In the genomic region with DNA sequence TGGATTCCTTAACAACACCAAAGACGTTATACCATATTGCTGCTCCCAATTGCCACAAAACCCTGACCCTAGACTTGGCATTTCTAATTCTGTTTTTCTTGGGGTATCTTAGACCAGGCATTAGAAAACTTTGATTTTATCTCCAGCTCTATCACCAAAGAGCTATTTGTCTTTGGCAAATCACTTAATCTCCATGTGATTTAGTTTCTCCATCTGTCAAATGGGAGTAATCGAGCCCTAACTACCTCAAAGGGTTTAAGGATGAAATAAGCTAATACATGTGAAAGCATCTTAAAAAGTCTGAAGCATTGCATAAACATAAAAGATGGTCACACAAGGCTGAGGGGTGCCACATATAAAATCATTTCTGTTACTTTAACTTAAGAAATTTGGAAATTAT, we compare ENCODE assay signal across 25 cellular contexts.
DNase-seq lines count a peak whose midpoint lies in the region; ATAC-seq and TF ChIP-seq lines count a peak whose summit lies in the region.
"Had no signal": no experiment of that assay in that cellular context is flagged by ENCODE, and none has a peak within 500 bp of the region (broad histone marks: within the 10 kb centered on the region; RNA-seq: fewer than 3 reads in every experiment).

No MANE protein-coding gene starts in this region.

- H3K27ac Mint-ChIP-seq in activated CD4-positive, alpha-beta T cell treated with anti-CD3 and anti-CD28 coated beads, Interleukin-2, amount 10 ng/mL, durations not matched to agents 7 days and 5 days: no peak overlapping the region
- peak overlapping the region in 2 of 3 donors; percentile 63 to 88 for H3K27ac Mint-ChIP-seq in CD4-positive, CD25-positive, alpha-beta regulatory T cell
- H3K27ac Mint-ChIP-seq in dendritic cell treated with granulocyte-macrophage colony-stimulating factor and Interleukin-4, amounts not matched to agents 40 ng/mL and 50 ng/mL, for 4 days: peak overlapping the region; percentile 87
- H3K27ac Mint-ChIP-seq: stimulated activated naive B cell treated with anti-CD40 and anti-IgM and Interleukin-4, amounts not matched to agents 10 μg/mL and 1 μg/mL and 100 μg/mL, for 72 hours; WTC11 had no signal

- peaks cover 27% of the 10 kb centered on the region for H3K36me3 ChIP-seq in CD4-positive, CD25-positive, alpha-beta regulatory T cell (ENCODE audit: control insufficient read depth, insufficient read depth, low read length)
- no peaks in the 10 kb centered on the region for H3K36me3 ChIP-seq in RWPE2 (ENCODE audit: low read depth)
- H3K36me3 ChIP-seq in Karpas-422 (ENCODE audit: insufficient read depth, low read length): no peaks in the 10 kb centered on the region
- no peaks in the 10 kb centered on the region for H3K36me3 ChIP-seq in gastroesophageal sphincter
- H3K36me3 ChIP-seq: right atrium auricular region, suprapubic skin, upper lobe of left lung had no signal

- no peak overlapping the region for H2AFZ ChIP-seq in Karpas-422 (ENCODE audit: low read length)
- H2AFZ ChIP-seq: hepatocyte had no signal

- POLR2A ChIA-PET in activated CD4-positive, alpha-beta T cell treated with anti-CD3 and anti-CD28 coated beads, Interleukin-2, amount 10 ng/mL, durations not matched to agents 7 days and 5 days (lab: Charles Lee): no interaction called here

- TF ChIP-seq POLR2A in gastroesophageal sphincter (IDR thresholded peaks at IDR 0.05): no peak

- peak overlapping the region; percentile 2 for H3K4me3 ChIP-seq in CD4-positive, CD25-positive, alpha-beta regulatory T cell (ENCODE audit: low read depth, low read length)
- H3K4me3 ChIP-seq in RWPE2 (ENCODE audit: severe bottlenecking): no peak overlapping the region
- H3K4me3 ChIP-seq in Karpas-422 (ENCODE audit: low read length): no peak overlapping the region
- H3K4me3 ChIP-seq in gastroesophageal sphincter: no peak overlapping the region
- H3K4me3 ChIP-seq: hepatocyte, lung, mucosa of descending colon, right atrium auricular region, suprapubic skin, upper lobe of left lung had no signal

- peak overlapping the region; percentile 3 for H3K4me3 Mint-ChIP-seq in activated CD4-positive, alpha-beta T cell treated with anti-CD3 and anti-CD28 coated beads, Interleukin-2, amount 10 ng/mL, durations not matched to agents 7 days and 5 days
- peak overlapping the region; percentile 22 to 69 (median 44) for H3K4me3 Mint-ChIP-seq in CD4-positive, CD25-positive, alpha-beta regulatory T cell
- H3K4me3 Mint-ChIP-seq in dendritic cell treated with granulocyte-macrophage colony-stimulating factor and Interleukin-4, amounts not matched to agents 40 ng/mL and 50 ng/mL, for 4 days: no peak overlapping the region
- H3K4me3 Mint-ChIP-seq: CD14-positive monocyte; stimulated activated naive B cell treated with anti-CD40 and anti-IgM and Interleukin-4, amounts not matched to agents 10 μg/mL and 1 μg/mL and 100 μg/mL, for 72 hours; WTC11 had no signal

- H3K9me2 ChIP-seq in Karpas-422 (replicated peaks; ENCODE audit: insufficient read depth, low read length): no peaks in the 10 kb centered on the region

- no peak for DNase-seq in activated CD4-positive, alpha-beta T cell treated with anti-CD3 and anti-CD28 coated beads, Interleukin-2, amount 10 ng/mL, durations not matched to agents 7 days and 5 days
- no peak for DNase-seq in activated CD4-positive, alpha-beta T cell treated with anti-CD3 and anti-CD28 coated beads for 48 hours
- DNase-seq in CD4-positive, CD25-positive, alpha-beta regulatory T cell: no peak
- no peak for DNase-seq in RWPE2 (ENCODE audit: low spot score)
- DNase-seq in Karpas-422: no peak
- no peak for DNase-seq in NAMALWA (ENCODE audit: low spot score)
- DNase-seq: activated naive CD4-positive, alpha-beta T cell treated with Interleukin-2 at 50 U/mL for 16 hours; NCI-H1092; NCI-H187 treated with DMSO at 0.1 percent for 48 hours; NCI-H2171; NCI-H510A; posterior cingulate gyrus; small intestine; stimulated activated naive B cell treated with anti-CD40 and anti-IgM and Interleukin-4, amounts not matched to agents 10 μg/mL and 1 μg/mL and 100 μg/mL, for 72 hours; T-helper 1 cell had no signal

- no peak overlapping the region for H3K9ac ChIP-seq in Karpas-422 (ENCODE audit: low read length)

- no peaks in the 10 kb centered on the region for H3K9me3 Mint-ChIP-seq in activated CD4-positive, alpha-beta T cell treated with anti-CD3 and anti-CD28 coated beads, Interleukin-2, amount 10 ng/mL, durations not matched to agents 7 days and 5 days
- H3K9me3 Mint-ChIP-seq in CD4-positive, CD25-positive, alpha-beta regulatory T cell: no peaks in the 10 kb centered on the region
- H3K9me3 Mint-ChIP-seq in dendritic cell treated with granulocyte-macrophage colony-stimulating factor and Interleukin-4, amounts not matched to agents 40 ng/mL and 50 ng/mL, for 4 days: peaks cover 8% of the 10 kb centered on the region
- H3K9me3 Mint-ChIP-seq: CD14-positive monocyte; stimulated activated naive B cell treated with anti-CD40 and anti-IgM and Interleukin-4, amounts not matched to agents 10 μg/mL and 1 μg/mL and 100 μg/mL, for 72 hours had no signal

- H3K27me3 ChIP-seq in CD4-positive, CD25-positive, alpha-beta regulatory T cell (ENCODE audit: control insufficient read depth, insufficient read depth, low read length): no peaks in the 10 kb centered on the region
- H3K27me3 ChIP-seq in RWPE2 (ENCODE audit: insufficient read depth, poor library complexity, severe bottlenecking) (no peaks in the 10 kb centered on the region), Karpas-422 (ENCODE audit: low read length) (no peaks in the 10 kb centered on the region), gastroesophageal sphincter (no peaks in the 10 kb centered on the region)
- H3K27me3 ChIP-seq: hepatocyte, right atrium auricular region, suprapubic skin, upper lobe of left lung had no signal

- H3K4me1 Mint-ChIP-seq in activated CD4-positive, alpha-beta T cell treated with anti-CD3 and anti-CD28 coated beads, Interleukin-2, amount 10 ng/mL, durations not matched to agents 7 days and 5 days: peaks cover 83% of the 10 kb centered on the region
- peaks cover 64 to 93% (median 79%) of the 10 kb centered on the region in 4 donors for H3K4me1 Mint-ChIP-seq in CD4-positive, CD25-positive, alpha-beta regulatory T cell
- peaks cover 52% of the 10 kb centered on the region for H3K4me1 Mint-ChIP-seq in dendritic cell treated with granulocyte-macrophage colony-stimulating factor and Interleukin-4, amounts not matched to agents 40 ng/mL and 50 ng/mL, for 4 days (ENCODE audit: low read depth)

- H3K4me1 ChIP-seq in CD4-positive, CD25-positive, alpha-beta regulatory T cell (ENCODE audit: control insufficient read depth, insufficient read depth, low read length, poor library complexity, severe bottlenecking): peaks cover 80% of the 10 kb centered on the region
- peaks cover 8% of the 10 kb centered on the region for H3K4me1 ChIP-seq in RWPE2 (ENCODE audit: insufficient read depth, poor library complexity, severe bottlenecking)
- H3K4me1 ChIP-seq in Karpas-422 (ENCODE audit: low read length): peaks cover 15% of the 10 kb centered on the region
- no peaks in the 10 kb centered on the region for H3K4me1 ChIP-seq in gastroesophageal sphincter
- H3K4me1 ChIP-seq: right atrium auricular region, suprapubic skin, upper lobe of left lung had no signal

- intact Hi-C loops in dendritic cell treated with granulocyte-macrophage colony-stimulating factor and Interleukin-4, amounts not matched to agents 40 ng/mL and 50 ng/mL, for 4 days (cut with micrococcal nuclease): loop anchor here (5.0 kb wide), 1 partner anchor 39 kb away; no protein-coding TSS in a partner anchor

- TF ChIP-seq CTCF in RWPE2 (IDR thresholded peaks at IDR 0.05; ENCODE audit: poor library complexity, severe bottlenecking): no peak
- no peak for TF ChIP-seq CTCF in gastroesophageal sphincter (IDR thresholded peaks at IDR 0.05)

- 50 to 82% methylated on average over 2 of the region's 2 CpGs for WGBS in gastroesophageal sphincter (ENCODE audit: low coverage in 1 of 2), 2 donors

- no peak for TF ChIP-seq EP300 in gastroesophageal sphincter (IDR thresholded peaks at IDR 0.05)

- H3K27ac ChIP-seq in CD4-positive, CD25-positive, alpha-beta regulatory T cell (ENCODE audit: insufficient read depth, low read length, poor library complexity, severe bottlenecking): peak overlapping the region; percentile 17
- H3K27ac ChIP-seq in RWPE2 (ENCODE audit: poor library complexity, severe bottlenecking) (peak overlapping the region; percentile 27), Karpas-422 (ENCODE audit: low read length) (no peak overlapping the region), gastroesophageal sphincter (no peak overlapping the region)
- H3K27ac ChIP-seq: hepatocyte, right atrium auricular region, suprapubic skin, upper lobe of left lung had no signal

- CTCF ChIA-PET in activated CD4-positive, alpha-beta T cell treated with anti-CD3 and anti-CD28 coated beads, Interleukin-2, amount 10 ng/mL, durations not matched to agents 7 days and 5 days (lab: Charles Lee): interaction anchor here (0.6 to 1.1 kb wide), 2 partner anchors 30 to 53 kb away, joined by 3 to 4 read pairs; no protein-coding TSS in a partner anchor

- ATAC-seq in CD4-positive, CD25-positive, alpha-beta regulatory T cell (ENCODE audit: low read depth in 2 of 2): no peak
- ATAC-seq in RWPE2 (ENCODE audit: low read depth): no peak
- ATAC-seq in gastroesophageal sphincter: no peak
- ATAC-seq: mucosa of descending colon; stimulated activated naive B cell treated with anti-CD40 and anti-IgM and Interleukin-4, amounts not matched to agents 10 μg/mL and 1 μg/mL and 100 μg/mL, for 72 hours; WTC11 had no signal

- H3K36me3 Mint-ChIP-seq in activated CD4-positive, alpha-beta T cell treated with anti-CD3 and anti-CD28 coated beads, Interleukin-2, amount 10 ng/mL, durations not matched to agents 7 days and 5 days (ENCODE audit: low read depth): peaks cover 64% of the 10 kb centered on the region
- peaks cover 44% of the 10 kb centered on the region for H3K36me3 Mint-ChIP-seq in CD4-positive, CD25-positive, alpha-beta regulatory T cell
- H3K36me3 Mint-ChIP-seq in dendritic cell treated with granulocyte-macrophage colony-stimulating factor and Interleukin-4, amounts not matched to agents 40 ng/mL and 50 ng/mL, for 4 days (ENCODE audit: low read depth): peaks cover 26% of the 10 kb centered on the region
- H3K36me3 Mint-ChIP-seq: stimulated activated naive B cell treated with anti-CD40 and anti-IgM and Interleukin-4, amounts not matched to agents 10 μg/mL and 1 μg/mL and 100 μg/mL, for 72 hours; WTC11 had no signal

- H4K20me1 ChIP-seq in Karpas-422 (ENCODE audit: insufficient read depth, low read depth, low read length): no peaks in the 10 kb centered on the region

- H3K9me3 ChIP-seq in CD4-positive, CD25-positive, alpha-beta regulatory T cell (ENCODE audit: control insufficient read depth in 2 of 2, low read length in 2 of 2): no peaks in the 10 kb centered on the region
- H3K9me3 ChIP-seq in RWPE2 (ENCODE audit: severe bottlenecking) (no peaks in the 10 kb centered on the region), Karpas-422 (ENCODE audit: low read length) (no peaks in the 10 kb centered on the region), gastroesophageal sphincter (no peaks in the 10 kb centered on the region)
- H3K9me3 ChIP-seq: mucosa of descending colon, right atrium auricular region, suprapubic skin, upper lobe of left lung had no signal

- no peak overlapping the region for H3K4me2 ChIP-seq in Karpas-422 (ENCODE audit: low read depth, low read length, poor library complexity, severe bottlenecking)
- H3K4me2 ChIP-seq: hepatocyte had no signal

- no peaks in the 10 kb centered on the region for H3K27me3 Mint-ChIP-seq in activated CD4-positive, alpha-beta T cell treated with anti-CD3 and anti-CD28 coated beads, Interleukin-2, amount 10 ng/mL, durations not matched to agents 7 days and 5 days
- no peaks in the 10 kb centered on the region for H3K27me3 Mint-ChIP-seq in CD4-positive, CD25-positive, alpha-beta regulatory T cell
- no peaks in the 10 kb centered on the region for H3K27me3 Mint-ChIP-seq in dendritic cell treated with granulocyte-macrophage colony-stimulating factor and Interleukin-4, amounts not matched to agents 40 ng/mL and 50 ng/mL, for 4 days
- H3K27me3 Mint-ChIP-seq: stimulated activated naive B cell treated with anti-CD40 and anti-IgM and Interleukin-4, amounts not matched to agents 10 μg/mL and 1 μg/mL and 100 μg/mL, for 72 hours had no signal

- no peaks in the 10 kb centered on the region for H3K79me2 ChIP-seq in Karpas-422 (ENCODE audit: low read length)
- H3K79me2 ChIP-seq: hepatocyte had no signal

Comparison
In these comparisons a context has a peak if more than half of its experiments do, and no peak if none do; other contexts are left out.
1. H3K27ac ChIP-seq: peak in CD4-positive, CD25-positive, alpha-beta regulatory T cell (single experiment) and RWPE2 (single experiment); none in Karpas-422 (single experiment) and gastroesophageal sphincter (0 of 4).